12 cellular contexts compared by ENCODE assay signal in the genomic region with DNA sequence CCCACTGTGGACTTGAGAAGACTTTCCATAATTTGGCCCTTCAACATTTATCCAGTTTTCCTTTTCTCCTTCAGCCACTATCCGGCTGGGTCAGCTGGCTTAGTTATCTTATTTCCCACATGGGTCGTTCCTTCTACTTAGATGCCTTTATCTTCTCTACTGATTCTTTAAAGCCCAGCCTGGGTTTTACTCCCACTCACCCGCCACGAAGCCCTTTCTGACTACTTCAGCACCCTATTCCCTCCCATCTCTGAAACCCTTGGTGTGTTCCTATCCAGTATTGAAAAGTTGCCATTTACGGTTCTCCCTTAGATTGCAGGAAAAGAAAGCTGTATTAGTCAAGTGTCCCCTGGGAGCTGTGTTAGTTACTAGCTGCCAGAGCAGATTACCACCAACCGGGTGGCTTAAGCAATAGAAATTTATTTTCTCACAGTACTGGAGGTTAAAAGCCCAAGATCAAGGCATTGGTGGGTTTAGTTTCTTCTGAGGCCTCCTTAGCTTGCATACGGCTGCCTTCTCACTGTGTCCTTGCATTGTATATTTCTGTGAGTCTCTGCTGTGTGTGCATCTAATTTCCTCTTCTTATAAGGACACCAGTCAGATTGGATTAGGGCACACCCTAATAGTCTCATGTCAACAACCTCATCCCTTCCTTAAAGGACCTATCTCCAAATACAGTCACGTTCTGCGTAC.
DNase-seq lines count a peak whose midpoint lies in the region; ATAC-seq and TF ChIP-seq lines count a peak whose summit lies in the region.
"Had no signal": no experiment of that assay in that cellular context is flagged by ENCODE, and none has a peak within 500 bp of the region (broad histone marks: within the 10 kb centered on the region; RNA-seq: fewer than 3 reads in every experiment).

No MANE protein-coding gene starts in this region.

- peak; percentile 28 for DNase-seq in AG09309 (ENCODE audit: low read depth)
- peak; percentile 85 for DNase-seq in NB4 (ENCODE audit: low read depth)
- DNase-seq in cardiac fibroblast (ENCODE audit: low read depth in 2 of 2): peak; percentile 85 to 93
- DNase-seq in myocyte (ENCODE audit: low read depth): peak; percentile 46
- no peak for DNase-seq in NCI-H146 (lab: John Stamatoyannopoulos, UW)
- DNase-seq in SKM-1 (lab: John Stamatoyannopoulos, UW; ENCODE audit: unreplicated experiment): no peak
- DNase-seq: activated CD4-positive, alpha-beta T cell treated with anti-CD3 and anti-CD28 coated beads, Interleukin-2, amount 50 U/mL, for 48 hours; KG1; NCI-H1436; NCI-H446 treated with DMSO at 0.1 percent for 48 hours had no signal

- TF ChIP-seq POLR2A in NB4 (IDR thresholded peaks at IDR 0.05; ENCODE audit: extremely low read depth, insufficient read length): no peak

- ATAC-seq in GM21526 (IDR thresholded peaks at IDR 0.05; ENCODE audit: low FRiP score, unreplicated experiment) (no peak), GM18868 (IDR thresholded peaks at IDR 0.05; ENCODE audit: unreplicated experiment) (no peak)

- H3K4me3 ChIP-seq in AG09309 (ENCODE audit: control insufficient read depth, low read depth, low read length) (no peak overlapping the region), NB4 (ENCODE audit: low read depth, low read length) (no peak overlapping the region), cardiac fibroblast (replicated peaks in 1 of 2; ENCODE audit: low read depth in 2 of 2, low read length in 2 of 2) (no peak overlapping the region)

- TF ChIP-seq CTCF in AG09309 (IDR thresholded peaks at IDR 0.05; ENCODE audit: control insufficient read depth, insufficient read depth, low read depth, low read length, missing control alignments) (no peak), NB4 (IDR thresholded peaks at IDR 0.05; ENCODE audit: low read depth, low read length) (no peak), cardiac fibroblast (IDR thresholded peaks at IDR 0.05; ENCODE audit: low read depth, low read length) (no peak)

Comparison
In these comparisons a context has a peak if more than half of its experiments do, and no peak if none do; other contexts are left out.
1. DNase-seq: peak in AG09309 (single experiment), NB4 (single experiment), cardiac fibroblast (2 of 2) and myocyte (single experiment); none in NCI-H146 (single experiment) and SKM-1 (single experiment).